In the genomic region with DNA sequence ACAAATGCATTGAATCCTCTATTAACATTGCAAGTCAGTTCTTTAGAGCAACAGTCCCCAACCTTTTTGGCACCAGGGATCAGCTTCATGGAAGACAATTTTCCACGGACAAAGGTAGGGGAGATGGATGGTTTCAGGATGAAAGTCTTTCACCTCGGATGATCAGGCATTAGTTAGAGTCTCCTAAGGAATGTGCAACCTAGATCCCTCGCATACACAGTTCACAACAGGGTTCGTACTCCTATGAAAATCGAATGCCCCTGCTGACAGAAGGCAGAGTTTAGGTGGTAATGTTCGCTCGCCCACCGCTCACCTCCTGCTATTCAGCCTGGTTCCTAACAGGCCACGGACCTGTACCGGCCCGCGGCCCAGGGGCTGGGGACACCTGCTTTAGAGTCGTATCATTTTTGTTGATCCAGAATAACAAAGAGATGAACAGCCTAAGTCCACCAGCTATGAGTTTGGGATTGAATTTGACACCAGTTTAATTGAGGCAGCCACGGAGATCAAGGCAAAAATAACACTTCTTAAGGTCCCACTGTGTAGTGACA, we compare ENCODE assay signal across 28 cellular contexts.
DNase-seq lines count a peak whose midpoint lies in the region; ATAC-seq, FAIRE-seq and TF ChIP-seq lines count a peak whose summit lies in the region.
"Had no signal": no experiment of that assay in that cellular context is flagged by ENCODE, and none has a peak within 500 bp of the region (broad histone marks: within the 10 kb centered on the region; RNA-seq: fewer than 3 reads in every experiment).

No MANE protein-coding gene starts in this region.

- H3K79me2 ChIP-seq in endothelial cell of umbilical vein (ENCODE audit: control insufficient read depth, insufficient read depth, low read length): no peaks in the 10 kb centered on the region
- H3K79me2 ChIP-seq: parathyroid adenoma had no signal

- POLR2A ChIA-PET in A673 (lab: Charles Lee; ENCODE audit: low non-redundant PET): interaction anchor here (0.6 kb wide), 1 partner anchor 25 kb away, joined by 3 read pairs; no protein-coding TSS in a partner anchor
- POLR2A ChIA-PET in IMR-90 (lab: Charles Lee; ENCODE audit: unreplicated experiment): no interaction called here
- POLR2A ChIA-PET in endothelial cell of umbilical vein (lab: Charles Lee): no interaction called here
- POLR2A ChIA-PET in naive thymus-derived CD4-positive, alpha-beta T cell (lab: Charles Lee): interaction anchor here (0.6 to 1.4 kb wide), 4 partner anchors 9 to 590 kb away, joined by 3 read pairs; no protein-coding TSS in a partner anchor

- peaks cover 0 to 3% (median 0%) of the 10 kb centered on the region in 5 donors for H3K36me3 Mint-ChIP-seq in naive thymus-derived CD4-positive, alpha-beta T cell
- H3K36me3 Mint-ChIP-seq: IgD-negative memory B cell; stimulated activated effector memory CD8-positive, alpha-beta T cell treated with anti-CD3 and anti-CD28 coated beads, Interleukin-12 subunit alpha, Interleukin-12 subunit beta, amount 100 ng/mL, for 72 hours had no signal

- H2BK120ac ChIP-seq in IMR-90 (ENCODE audit: low read depth, low read length): no peak overlapping the region

- dilution Hi-C loops in IMR-90 (cut with HindIII; ENCODE audit: low sequenced_read_pairs, unreplicated experiment) (no loop called here), endothelial cell of umbilical vein (cut with MboI; ENCODE audit: extremely low pct_ligation_motif_present, low sequenced_read_pairs) (no loop called here)

- H3K27me3 ChIP-seq in A673 (replicated peaks; ENCODE audit: insufficient read depth, low read depth, low read length, poor library complexity) (no peaks in the 10 kb centered on the region), IMR-90 (ENCODE audit: control insufficient read depth, insufficient read depth, low read length) (no peaks in the 10 kb centered on the region), endothelial cell of umbilical vein (ENCODE audit: control insufficient read depth in 2 of 2, insufficient read depth in 2 of 2, low read length in 2 of 2) (no peaks in the 10 kb centered on the region)
- peaks cover 0 to 3% of the 10 kb centered on the region in 2 donors for H3K27me3 ChIP-seq in naive thymus-derived CD4-positive, alpha-beta T cell (ENCODE audit: control insufficient read depth in 2 of 2, insufficient read depth in 2 of 2, low read length in 2 of 2)
- H3K27me3 ChIP-seq: cardiac muscle cell, colonic mucosa, gastroesophageal sphincter, left lung, uterus had no signal

- H2AK5ac ChIP-seq in IMR-90 (ENCODE audit: low read depth, low read length): peak overlapping the region; percentile 10; the same call in 1 of the 2 replicates

- H3K27me3 Mint-ChIP-seq in naive thymus-derived CD4-positive, alpha-beta T cell: no peaks in the 10 kb centered on the region
- H3K27me3 Mint-ChIP-seq: effector memory CD8-positive, alpha-beta T cell; IgD-negative memory B cell had no signal

- H4K91ac ChIP-seq in IMR-90 (ENCODE audit: insufficient read depth, low read depth, low read length): no peak overlapping the region

- H4K20me1 ChIP-seq in IMR-90 (ENCODE audit: insufficient read depth, low read length) (no peaks in the 10 kb centered on the region), endothelial cell of umbilical vein (replicated peaks; ENCODE audit: control insufficient read depth, extremely low read depth, insufficient read depth, low read length) (no peaks in the 10 kb centered on the region)

- no peak for TF ChIP-seq CTCF in A673 (conservative IDR thresholded peaks at IDR 0.05; ENCODE audit: low read depth, low read length)
- TF ChIP-seq CTCF in IMR-90 (conservative IDR thresholded peaks at IDR 0.05; ENCODE audit: low read depth, low read length): no peak
- no peak for TF ChIP-seq CTCF in endothelial cell of umbilical vein (IDR thresholded peaks at IDR 0.05; ENCODE audit: extremely low read depth in 1 of 2, insufficient read depth in 1 of 2, low read depth in 1 of 2, low read length in 2 of 2)

- H3K4me3 Mint-ChIP-seq in naive thymus-derived CD4-positive, alpha-beta T cell: peak overlapping the region in 6 of 10 donors; percentile 12 to 44 (median 33)
- H3K4me3 Mint-ChIP-seq: effector memory CD8-positive, alpha-beta T cell; IgD-negative memory B cell; nephron; stimulated activated effector memory CD8-positive, alpha-beta T cell treated with anti-CD3 and anti-CD28 coated beads, Interleukin-12 subunit alpha, Interleukin-12 subunit beta, amount 100 ng/mL, for 72 hours had no signal

- peaks cover 8 to 31% (median 12%) of the 10 kb centered on the region in 7 donors for H3K4me1 Mint-ChIP-seq in naive thymus-derived CD4-positive, alpha-beta T cell
- H3K4me1 Mint-ChIP-seq: stimulated activated effector memory CD8-positive, alpha-beta T cell treated with anti-CD3 and anti-CD28 coated beads, Interleukin-12 subunit alpha, Interleukin-12 subunit beta, amount 100 ng/mL, for 72 hours had no signal

- BruUV-seq in A673 (replicated peaks; lab: Mats Ljungman, UMichigan): no TSS peak
- BruUV-seq in IMR-90 (replicated peaks; lab: Mats Ljungman, UMichigan): no TSS peak
- BruUV-seq in endothelial cell of umbilical vein (replicated peaks; lab: Mats Ljungman, UMichigan): TSS peak; percentile 27

- CTCF ChIA-PET in A673 (lab: Charles Lee): no interaction called here
- CTCF ChIA-PET in IMR-90 (lab: Yijun Ruan, JAX): no interaction called here
- CTCF ChIA-PET in endothelial cell of umbilical vein (lab: Charles Lee): interaction anchor here (0.9 kb wide), 1 partner anchor 769 kb away, joined by 3 read pairs; no protein-coding TSS in a partner anchor
- CTCF ChIA-PET in naive thymus-derived CD4-positive, alpha-beta T cell (lab: Charles Lee): no interaction called here

- H3K56ac ChIP-seq in IMR-90 (ENCODE audit: extremely low read depth, insufficient read depth, low read length): no peak overlapping the region

- TF ChIP-seq POLR2A in IMR-90 (IDR thresholded peaks at IDR 0.05; ENCODE audit: low read depth, low read length) (no peak), endothelial cell of umbilical vein (IDR thresholded peaks at IDR 0.05; ENCODE audit: low read depth, low read length) (no peak)

- in situ Hi-C loops in IMR-90 (cut with MboI; ENCODE audit: low sequenced_read_pairs): no loop called here

- H2BK15ac ChIP-seq in IMR-90 (ENCODE audit: low read depth, low read length): no peak overlapping the region

- H3K4me1 ChIP-seq in A673 (ENCODE audit: insufficient read depth, low read length, poor library complexity, severe bottlenecking): peaks cover 68% of the 10 kb centered on the region
- H3K4me1 ChIP-seq in IMR-90 (ENCODE audit: control insufficient read depth, insufficient read depth, low read length): no peaks in the 10 kb centered on the region
- H3K4me1 ChIP-seq in endothelial cell of umbilical vein (ENCODE audit: control insufficient read depth, extremely low read depth, insufficient read depth, low read length): peaks cover 32% of the 10 kb centered on the region
- H3K4me1 ChIP-seq in naive thymus-derived CD4-positive, alpha-beta T cell (ENCODE audit: control insufficient read depth in 2 of 2, insufficient read depth in 2 of 2, low read length in 2 of 2): peaks cover 0 to 35% of the 10 kb centered on the region in 2 donors
- H3K4me1 ChIP-seq: colonic mucosa, parathyroid adenoma had no signal

- H3K79me1 ChIP-seq in IMR-90 (ENCODE audit: low read depth in 1 of 2, low read length in 2 of 2): no peaks in the 10 kb centered on the region

- H3K4me2 ChIP-seq in IMR-90 (ENCODE audit: low read depth, low read length) (no peak overlapping the region), endothelial cell of umbilical vein (ENCODE audit: insufficient read depth, low read length) (peak overlapping the region; percentile 63)

- DNase-seq in A673 (ENCODE audit: low spot score) (no peak), IMR-90 (no peak), endothelial cell of umbilical vein (ENCODE audit: low read depth, low spot score) (no peak), nucleus accumbens (lab: John Stamatoyannopoulos, UW) (no peak), globus pallidus (ENCODE audit: low spot score) (no peak), hippocampal formation (lab: John Stamatoyannopoulos, UW) (no peak), HuH-7 (ENCODE audit: low spot score) (no peak)
- no peak for DNase-seq in naive thymus-derived CD4-positive, alpha-beta T cell
- DNase-seq: activated T-cell treated with anti-CD3 and anti-CD28 coated beads, Interleukin-2, amount 50 U/mL, for 48 hours; C1 segment of cervical spinal cord; COR-L47; DMS53; effector memory CD8-positive, alpha-beta T cell; left lung; NCI-H1092; NCI-H1930; NCI-H345; uterus had no signal

- no peak overlapping the region for H3K14ac ChIP-seq in IMR-90 (replicated peaks; ENCODE audit: low read depth, low read length)

- H3K9me1 ChIP-seq in IMR-90 (ENCODE audit: insufficient read depth, low read length) (no peaks in the 10 kb centered on the region; the same call in 1 of the 2 replicates), endothelial cell of umbilical vein (replicated peaks; ENCODE audit: control insufficient read depth, extremely low read depth, insufficient read depth, low read length) (no peaks in the 10 kb centered on the region)

- H4K5ac ChIP-seq in IMR-90 (ENCODE audit: low read depth, low read length): no peak overlapping the region

- ATAC-seq in IMR-90 (ENCODE audit: low read depth): no peak
- no peak for ATAC-seq in naive thymus-derived CD4-positive, alpha-beta T cell
- ATAC-seq: activated CD4-positive, CD25-positive, alpha-beta regulatory T cell treated with anti-CD3 and anti-CD28 coated beads, Interleukin-2, amount 50 U/mL, for 24 hours; effector memory CD8-positive, alpha-beta T cell; gastroesophageal sphincter; stimulated activated effector memory CD8-positive, alpha-beta T cell treated with anti-CD3 and anti-CD28 coated beads, Interleukin-12 subunit alpha, Interleukin-12 subunit beta, amount 100 ng/mL, for 72 hours had no signal

- H2AK9ac ChIP-seq in IMR-90 (replicated peaks; ENCODE audit: low read depth, low read length, poor library complexity): no peak overlapping the region

- no peak for TF ChIP-seq RAD21 in IMR-90 (IDR thresholded peaks at IDR 0.05; ENCODE audit: low read length)

- no peak for FAIRE-seq in endothelial cell of umbilical vein (lab: Jason Lieb, UNC)
- FAIRE-seq: TTC549 had no signal

- intact Hi-C loops in A673 (cut with micrococcal nuclease; ENCODE audit: unreplicated experiment): no loop called here
- intact Hi-C loops in IMR-90 (cut with micrococcal nuclease): no loop called here
- intact Hi-C loops in endothelial cell of umbilical vein (cut with micrococcal nuclease): loop anchor here (10.0 kb wide), 1 partner anchor 634 kb away; no protein-coding TSS in a partner anchor
- intact Hi-C loops in naive thymus-derived CD4-positive, alpha-beta T cell (cut with micrococcal nuclease): no loop called here

- H3K27ac Mint-ChIP-seq in naive thymus-derived CD4-positive, alpha-beta T cell: peak overlapping the region in 5 of 9 donors; percentile 6 to 79 (median 55)
- H3K27ac Mint-ChIP-seq: effector memory CD8-positive, alpha-beta T cell; IgD-negative memory B cell; stimulated activated effector memory CD8-positive, alpha-beta T cell treated with anti-CD3 and anti-CD28 coated beads, Interleukin-12 subunit alpha, Interleukin-12 subunit beta, amount 100 ng/mL, for 72 hours had no signal

- no peak overlapping the region for H4K8ac ChIP-seq in IMR-90 (ENCODE audit: low read depth in 2 of 2, low read length in 2 of 2)

- H2AFZ ChIP-seq in IMR-90 (replicated peaks; ENCODE audit: low read length, poor library complexity): no peak overlapping the region
- no peak overlapping the region for H2AFZ ChIP-seq in endothelial cell of umbilical vein (ENCODE audit: low read depth, low read length)
- H2AFZ ChIP-seq: parathyroid adenoma had no signal

- H3K36me3 ChIP-seq in A673 (ENCODE audit: insufficient read depth, low read length, poor library complexity, severe bottlenecking) (no peaks in the 10 kb centered on the region), IMR-90 (ENCODE audit: control insufficient read depth, insufficient read depth, low read length) (no peaks in the 10 kb centered on the region), endothelial cell of umbilical vein (ENCODE audit: control insufficient read depth in 2 of 2, extremely low read depth in 1 of 2, insufficient read depth in 2 of 2, low read length in 2 of 2) (no peaks in the 10 kb centered on the region)
- no peaks in the 10 kb centered on the region for H3K36me3 ChIP-seq in naive thymus-derived CD4-positive, alpha-beta T cell (ENCODE audit: control insufficient read depth in 2 of 3, insufficient read depth in 3 of 3, low read length in 3 of 3)
- H3K36me3 ChIP-seq: cardiac muscle cell, colonic mucosa, gastroesophageal sphincter, left lung, uterus had no signal

- no peak overlapping the region for H3K4ac ChIP-seq in IMR-90 (ENCODE audit: low read depth, low read length)

- H3K9me3 Mint-ChIP-seq in naive thymus-derived CD4-positive, alpha-beta T cell: peaks cover 0 to 1% (median 0%) of the 10 kb centered on the region in 11 donors
- H3K9me3 Mint-ChIP-seq: effector memory CD8-positive, alpha-beta T cell; IgD-negative memory B cell; nephron; stimulated activated effector memory CD8-positive, alpha-beta T cell treated with anti-CD3 and anti-CD28 coated beads, Interleukin-12 subunit alpha, Interleukin-12 subunit beta, amount 100 ng/mL, for 72 hours had no signal

- no peak overlapping the region for H3K9ac ChIP-seq in IMR-90 (ENCODE audit: low read depth, low read length)
- H3K9ac ChIP-seq in endothelial cell of umbilical vein (replicated peaks; ENCODE audit: extremely low read depth, insufficient read depth, low read length): no peak overlapping the region
- H3K9ac ChIP-seq: parathyroid adenoma had no signal

- no peak overlapping the region for H2BK5ac ChIP-seq in IMR-90 (ENCODE audit: low read depth, low read length, poor library complexity, severe bottlenecking)

- H3K9me3 ChIP-seq in A673 (ENCODE audit: low read depth, low read length, poor library complexity, severe bottlenecking) (no peaks in the 10 kb centered on the region), IMR-90 (ENCODE audit: control insufficient read depth, insufficient read depth, low read length) (no peaks in the 10 kb centered on the region), endothelial cell of umbilical vein (replicated peaks; ENCODE audit: control insufficient read depth, insufficient read depth, low read length) (no peaks in the 10 kb centered on the region)
- no peaks in the 10 kb centered on the region for H3K9me3 ChIP-seq in naive thymus-derived CD4-positive, alpha-beta T cell (ENCODE audit: control insufficient read depth in 2 of 3, low read length in 3 of 3)
- H3K9me3 ChIP-seq: colonic mucosa, gastroesophageal sphincter, left lung, mucosa of descending colon, uterus had no signal

- H3K23ac ChIP-seq in IMR-90 (ENCODE audit: low read depth, low read length): no peak overlapping the region

- H3K4me3 ChIP-seq in A673 (ENCODE audit: low read depth, low read length, poor library complexity, severe bottlenecking): no peak overlapping the region
- H3K4me3 ChIP-seq in IMR-90 (ENCODE audit: insufficient read depth, low read depth, low read length): no peak overlapping the region
- H3K4me3 ChIP-seq in endothelial cell of umbilical vein (replicated peaks in 1 of 3; ENCODE audit: insufficient read depth in 1 of 3, low read depth in 1 of 3, low read length in 3 of 3): peak overlapping the region in 1 of 3 experiments; percentile 9
- no peak overlapping the region for H3K4me3 ChIP-seq in naive thymus-derived CD4-positive, alpha-beta T cell (ENCODE audit: low read length)
- H3K4me3 ChIP-seq: cardiac muscle cell, colonic mucosa, gastroesophageal sphincter, left lung, mucosa of descending colon, uterus had no signal

- no peak overlapping the region for H3K18ac ChIP-seq in IMR-90 (ENCODE audit: low read depth, low read length)

- peak overlapping the region; percentile 57 for H3K27ac ChIP-seq in A673 (ENCODE audit: low read depth, low read length, poor library complexity, severe bottlenecking)
- H3K27ac ChIP-seq in IMR-90 (ENCODE audit: insufficient read depth, low read length): no peak overlapping the region
- H3K27ac ChIP-seq in endothelial cell of umbilical vein (ENCODE audit: insufficient read depth, low read depth, low read length): peak overlapping the region; percentile 46
- no peak overlapping the region for H3K27ac ChIP-seq in naive thymus-derived CD4-positive, alpha-beta T cell (ENCODE audit: low read depth, low read length)
- H3K27ac ChIP-seq: cardiac muscle cell, colonic mucosa, parathyroid adenoma had no signal

- no peak overlapping the region for H2BK20ac ChIP-seq in IMR-90 (ENCODE audit: low read depth, low read length)

- WGBS in IMR-90 (ENCODE audit: extremely low coverage in 2 of 2, insufficient read length in 1 of 2), 2 experiments: 80% methylated on average over 2 of the region's 14 CpGs; no CpG with 5 or more reads in 1 of the 2 experiments

Comparison
In these comparisons a context has a peak if more than half of its experiments do, and no peak if none do; other contexts are left out.
1. H3K27ac ChIP-seq: peak in A673 (single experiment) and endothelial cell of umbilical vein (single experiment); none in IMR-90 (single experiment) and naive thymus-derived CD4-positive, alpha-beta T cell (single experiment).
2. POLR2A ChIA-PET loops: an anchor here in A673 (0.6 kb wide) and naive thymus-derived CD4-positive, alpha-beta T cell (0.6 to 1.4 kb wide); none called in IMR-90 and endothelial cell of umbilical vein.